In the genomic region with DNA sequence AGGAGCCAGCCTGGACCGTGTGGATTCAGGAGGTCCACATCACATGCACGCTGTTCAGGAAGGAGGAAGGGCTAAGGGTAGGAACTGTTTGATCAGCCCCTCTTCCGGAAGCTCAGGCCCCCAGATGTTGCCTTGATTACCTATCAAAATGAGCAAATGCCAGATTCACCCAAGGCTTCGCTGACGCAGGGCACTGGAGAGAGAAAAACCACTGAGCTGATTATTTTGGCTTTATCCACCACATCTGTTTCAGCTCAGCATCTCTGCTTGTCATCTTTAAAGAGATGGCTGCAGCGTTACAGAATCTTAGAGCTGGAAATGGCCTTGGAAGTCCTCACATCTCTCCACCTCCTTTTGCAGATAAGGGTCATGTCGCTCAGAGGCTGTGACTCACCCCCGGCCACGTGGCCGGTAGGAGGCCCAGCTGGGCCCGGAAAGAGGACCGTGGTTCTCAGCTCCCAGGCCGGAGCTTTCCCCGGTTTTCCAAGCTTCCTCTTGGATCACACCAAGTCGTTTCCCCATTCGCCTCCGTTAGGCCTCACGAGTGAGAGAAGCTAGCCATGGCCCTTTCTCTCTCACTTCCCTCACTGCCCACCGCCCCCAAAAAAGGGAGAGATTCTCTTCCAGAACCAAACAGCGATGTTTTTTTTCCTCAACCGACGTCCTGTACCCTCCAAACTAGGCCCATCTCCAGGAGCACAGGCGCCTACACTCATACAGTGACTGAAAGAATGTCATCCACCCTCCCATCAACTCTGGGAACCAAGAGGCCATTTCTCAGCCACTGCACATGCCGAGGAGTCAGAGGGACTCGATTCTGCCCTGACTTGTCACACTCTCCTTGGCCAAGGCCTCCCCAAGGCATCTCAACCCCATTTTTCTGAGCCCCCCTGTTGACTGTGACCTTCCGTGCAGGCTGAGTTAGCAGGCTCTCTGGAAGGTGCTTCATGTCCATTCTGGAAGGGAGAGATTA, we compare ENCODE assay signal across 9 cellular contexts. TPM values are rescaled to one million over a fixed set of nuclear protein-coding genes. Genes with fewer than 3 reads are reported as not detected.
DNase-seq lines count a peak whose midpoint lies in the region; ATAC-seq, FAIRE-seq and TF ChIP-seq lines count a peak whose summit lies in the region.
"Had no signal": no experiment of that assay in that cellular context is flagged by ENCODE, and none has a peak within 500 bp of the region (broad histone marks: within the 10 kb centered on the region; RNA-seq: fewer than 3 reads in every experiment).

No MANE protein-coding gene starts in this region.

- no peaks in the 10 kb centered on the region for H3K36me3 Mint-ChIP-seq in type B pancreatic cell
- H3K36me3 Mint-ChIP-seq in CD8-positive, alpha-beta T cell, result no peaks in the 10 kb centered on the region
- peaks cover 0 to 4% of the 10 kb centered on the region in 2 donors for H3K36me3 Mint-ChIP-seq in activated naive CD4-positive, alpha-beta T cell treated with anti-CD3 and anti-CD28 coated beads, Interleukin-2, amount 50 U/mL, for 72 hours

- H3K9me3 ChIP-seq in K562 (replicated peaks; ENCODE audit: control insufficient read depth, insufficient read depth, low read depth, low read length), result no peaks in the 10 kb centered on the region
- H3K9me3 ChIP-seq in liver (ENCODE audit: control insufficient read depth in 4 of 4, low read length in 3 of 4), result no peaks in the 10 kb centered on the region
- H3K9me3 ChIP-seq in CD8-positive, alpha-beta T cell (ENCODE audit: low read length), result no peaks in the 10 kb centered on the region

- H3K27me3 ChIP-seq in K562 (ENCODE audit: control insufficient read depth in 2 of 2, insufficient read depth in 2 of 2, low read length in 2 of 2) (no peaks in the 10 kb centered on the region), liver (ENCODE audit: control insufficient read depth in 4 of 4, insufficient read depth in 4 of 4, low read length in 3 of 4) (no peaks in the 10 kb centered on the region)
- H3K27me3 ChIP-seq in CD8-positive, alpha-beta T cell (ENCODE audit: insufficient read depth, low read length), result no peaks in the 10 kb centered on the region

- POLR2A ChIA-PET in K562 (lab: Yijun Ruan, JAX), result interaction anchor here (0.7 to 1.0 kb wide), 2 partner anchors 9 to 13 kb away, joined by 3 to 4 read pairs; no protein-coding TSS in a partner anchor
- POLR2A ChIA-PET in CD8-positive, alpha-beta T cell (lab: Charles Lee), result no interaction called here

- H3K27ac Mint-ChIP-seq in type B pancreatic cell, result peak overlapping the region; percentile 58
- no peak overlapping the region for H3K27ac Mint-ChIP-seq in CD8-positive, alpha-beta T cell
- peak overlapping the region in 1 of 2 donors; percentile 4 for H3K27ac Mint-ChIP-seq in activated naive CD4-positive, alpha-beta T cell treated with anti-CD3 and anti-CD28 coated beads, Interleukin-2, amount 50 U/mL, for 72 hours

- no peaks in the 10 kb centered on the region for H3K9me3 Mint-ChIP-seq in type B pancreatic cell
- no peaks in the 10 kb centered on the region for H3K9me3 Mint-ChIP-seq in CD8-positive, alpha-beta T cell
- H3K9me3 Mint-ChIP-seq in activated naive CD4-positive, alpha-beta T cell treated with anti-CD3 and anti-CD28 coated beads, Interleukin-2, amount 50 U/mL, for 72 hours, result no peaks in the 10 kb centered on the region

- peak; percentile 96 for FAIRE-seq in K562 (lab: Jason Lieb, UNC)

- 11% methylated on average over 23 of the region's 26 CpGs for WGBS in K562 (ENCODE audit: insufficient coverage, low coverage, missing lambda C conversion rate)
- 65% methylated on average over 26 of the region's 26 CpGs for WGBS in liver

- no peak for TF ChIP-seq CTCF in K562 (IDR thresholded peaks at IDR 0.05 in 2 of 3, conservative IDR thresholded peaks at IDR 0.05 in 1 of 3; ENCODE audit: insufficient read depth in 2 of 3, low read depth in 1 of 3, low read length in 3 of 3)
- no peak for TF ChIP-seq CTCF in liver (IDR thresholded peaks at IDR 0.05; ENCODE audit: low read depth, low read length, missing input control)
- no peak for TF ChIP-seq CTCF in type B pancreatic cell (conservative IDR thresholded peaks at IDR 0.05)
- no peak for TF ChIP-seq CTCF in CD8-positive, alpha-beta T cell (IDR thresholded peaks at IDR 0.05)

- H3K79me2 ChIP-seq in K562 (ENCODE audit: control insufficient read depth, insufficient read depth, low read length), result no peaks in the 10 kb centered on the region

- no peak for TF ChIP-seq EP300 in K562 (IDR thresholded peaks at IDR 0.05; ENCODE audit: low read length)

- in situ Hi-C loops in K562 (cut with MboI), result no loop called here

- H3K27ac ChIP-seq in K562 (ENCODE audit: extremely low read depth, low read depth, low read length), result peak overlapping the region; percentile 85
- H3K27ac ChIP-seq in liver (ENCODE audit: low read depth in 1 of 2, low read length in 2 of 2), result peak overlapping the region; percentile 21 to 55
- no peak overlapping the region for H3K27ac ChIP-seq in CD8-positive, alpha-beta T cell (ENCODE audit: low read depth, low read length)

- peak overlapping the region; percentile 93 for H2AFZ ChIP-seq in K562 (ENCODE audit: low read depth, low read length)

- ATAC-seq in K562, result peak; percentile 92
- no peak for ATAC-seq in CD8-positive, alpha-beta T cell
- ATAC-seq in activated naive CD4-positive, alpha-beta T cell treated with anti-CD3 and anti-CD28 coated beads, Interleukin-2, amount 50 U/mL, for 72 hours, result no peak

- 0 out of 2 replicates have a peak, but pooled peaks have one; percentile 53 for TF ChIP-seq POLR2A in K562 (conservative IDR thresholded peaks at IDR 0.05)

- peaks cover 48% of the 10 kb centered on the region for H3K4me1 Mint-ChIP-seq in type B pancreatic cell (ENCODE audit: unreplicated experiment)
- peaks cover 3% of the 10 kb centered on the region for H3K4me1 Mint-ChIP-seq in CD8-positive, alpha-beta T cell (ENCODE audit: low read depth)

- no peak overlapping the region for H3K4me3 Mint-ChIP-seq in type B pancreatic cell
- no peak overlapping the region for H3K4me3 Mint-ChIP-seq in CD8-positive, alpha-beta T cell

- intact Hi-C loops in K562 (cut with micrococcal nuclease), result no loop called here
- intact Hi-C loops in CD8-positive, alpha-beta T cell (cut with DNase I, micrococcal nuclease), result no loop called here

- H3K9ac ChIP-seq in K562 (ENCODE audit: insufficient read depth in 1 of 2, low read depth in 2 of 2, low read length in 2 of 2) (peak overlapping the region; percentile 68 to 72; a peak in 3 of 4 replicates), liver (ENCODE audit: low read depth in 1 of 2, low read length in 2 of 2) (no peak overlapping the region)

- H3K36me3 ChIP-seq in K562 (ENCODE audit: control insufficient read depth, insufficient read depth, low read length), result no peaks in the 10 kb centered on the region
- H3K36me3 ChIP-seq in liver (ENCODE audit: control insufficient read depth in 4 of 4, insufficient read depth in 3 of 4, low read depth in 1 of 4, low read length in 3 of 4), result no peaks in the 10 kb centered on the region
- no peaks in the 10 kb centered on the region for H3K36me3 ChIP-seq in CD8-positive, alpha-beta T cell (ENCODE audit: insufficient read depth, low read length)

- TF ChIP-seq RAD21 in K562 (CRISPR knock-in tag; conservative IDR thresholded peaks at IDR 0.05 in 1 of 2, IDR thresholded peaks at IDR 0.05 in 1 of 2), result no peak
- TF ChIP-seq RAD21 in liver (IDR thresholded peaks at IDR 0.05), result no peak

- no TSS peak for BruUV-seq in K562 (replicated peaks; lab: Mats Ljungman, UMichigan)

- no peak overlapping the region for H3K4me3 ChIP-seq in K562
- H3K4me3 ChIP-seq in liver (ENCODE audit: low read depth in 1 of 3, low read length in 3 of 3), result no peak overlapping the region
- no peak overlapping the region for H3K4me3 ChIP-seq in CD8-positive, alpha-beta T cell (ENCODE audit: low read depth, low read length)

- H3K27me3 Mint-ChIP-seq in type B pancreatic cell, result peaks cover 13% of the 10 kb centered on the region
- no peaks in the 10 kb centered on the region for H3K27me3 Mint-ChIP-seq in CD8-positive, alpha-beta T cell (ENCODE audit: low read depth)

- CTCF ChIA-PET in K562 (lab: Yijun Ruan, JAX; ENCODE audit: low intra/inter-chr PET ratio), result interaction anchor here (0.7 kb wide), 1 partner anchor 97 kb away, joined by 3 read pairs; no protein-coding TSS in a partner anchor
- CTCF ChIA-PET in CD8-positive, alpha-beta T cell (lab: Charles Lee), result no interaction called here

- no peaks in the 10 kb centered on the region for H3K9me1 ChIP-seq in K562 (ENCODE audit: control insufficient read depth, insufficient read depth, low read length)

- H3K4me2 ChIP-seq in K562 (ENCODE audit: insufficient read depth, low read length), result peak overlapping the region; percentile 55

- no peaks in the 10 kb centered on the region for H4K20me1 ChIP-seq in K562 (replicated peaks; ENCODE audit: control insufficient read depth, insufficient read depth, low read length)

- H3K4me1 ChIP-seq in K562 (replicated peaks in 1 of 2; ENCODE audit: control insufficient read depth in 2 of 2, insufficient read depth in 2 of 2, low read length in 2 of 2) (peaks cover 25 to 28% of the 10 kb centered on the region in 2 experiments), liver (ENCODE audit: control insufficient read depth in 4 of 4, insufficient read depth in 4 of 4, low read length in 3 of 4) (no peaks in the 10 kb centered on the region)
- no peaks in the 10 kb centered on the region for H3K4me1 ChIP-seq in CD8-positive, alpha-beta T cell (ENCODE audit: insufficient read depth, low read length)

- DNase-seq in HUDEP-2 (lab: John Stamatoyannopoulos, UW; ENCODE audit: unreplicated experiment in 76 of 76) (peak in 73 of 76 experiments; percentile 31 to 88 (median 69)), K562 (ENCODE audit: extremely low read depth in 1 of 4, low spot score in 3 of 4) (peak; percentile 84 to 86 (median 84)), type B pancreatic cell (ENCODE audit: extremely low spot score, unreplicated experiment) (no peak), middle frontal gyrus (ENCODE audit: extremely low spot score, low spot score) (no peak)
- no peak for DNase-seq in CD8-positive, alpha-beta T cell
- DNase-seq in activated effector memory CD4-positive, alpha-beta T cell treated with Interleukin-2 at 50 U/mL for 16 hours, result no peak
- no peak for DNase-seq in activated naive CD4-positive, alpha-beta T cell treated with anti-CD3 and anti-CD28 coated beads, Interleukin-2, amount 50 U/mL, for 72 hours (ENCODE audit: low spot score in 2 of 2)

RNA-seq across cellular contexts. Expression of a gene that starts 37.6 kb away (rescaled TPM):
- 0.35 and 2.6 TPM in 2 replicates for total RNA-seq in K562 (2011; cell fraction: chromatin; rRNA removed; ENCODE audit: low replicate concordance)
- 0.39 and 0.50 TPM in 2 replicates for total RNA-seq in K562 (2011; cell fraction: nucleolus; rRNA removed)
- 0.29 and 0.38 TPM in 2 replicates for total RNA-seq in K562 (2011; cell fraction: nucleoplasm; rRNA removed)
- total RNA-seq in K562 (2014; rRNA removed) (0.04 and 0.05 TPM in 2 replicates), K562 (2014; rRNA removed; fragmentation: Illumina TruSeq; extraction: Trizol) (0.03 TPM in 1 of 2 replicates, not detected in the other), K562 (2015; rRNA removed; fragmentation: Illumina TruSeq; extraction: Trizol) (0.11 and 0.34 TPM in 2 replicates), K562 (2021) (0.31 TPM in 2 replicates), liver (under 1 TPM; 0.08 to 0.09 TPM), type B pancreatic cell (ENCODE audit: low replicate concordance) (3.8 and 9.8 TPM in 2 replicates)
- polyA plus RNA-seq in K562 (2011; rRNA removed) (0.16 and 0.39 TPM in 2 replicates), K562 (2014; fragmentation: Illumina TruSeq; extraction: Trizol) (0.04 and 0.09 TPM in 2 replicates), K562 (2014; fragmentation: Nextera tagmentation; extraction: Ambion mirVana) (not detected), K562 (2014; rRNA removed) (0.03 and 0.25 TPM in 2 replicates), liver (under 1 TPM in 1 of 2 donors, not detected in 1; 0.10 TPM)
- 0.09 and 0.72 TPM in 2 replicates for polyA plus RNA-seq in K562 (2011; cell fraction: cytosol; rRNA removed)
- 0.53 and 7.0 TPM in 2 replicates for polyA plus RNA-seq in K562 (2011; cell fraction: nucleus; rRNA removed)
- polyA plus RNA-seq in K562 (2012), result 0.06 and 0.08 TPM in 2 replicates
- polyA minus RNA-seq in K562 (2011; rRNA and poly(A)+ RNA removed), result 0.14 TPM in 1 of 2 replicates, not detected in the other
- 0.27 and 0.29 TPM in 2 replicates for polyA minus RNA-seq in K562 (2011; cell fraction: cytosol; rRNA and poly(A)+ RNA removed)
- 0.27 and 0.33 TPM in 2 replicates for polyA minus RNA-seq in K562 (2011; cell fraction: nucleus; rRNA and poly(A)+ RNA removed)
- total RNA-seq in CD8-positive, alpha-beta T cell, result under 1 TPM; 0.30 to 0.42 TPM
- 100 to 1,000 TPM in 1 of 2 donors, 10 to 100 TPM in 1; 68.9 to 522 TPM for total RNA-seq in activated naive CD4-positive, alpha-beta T cell treated with anti-CD3 and anti-CD28 coated beads, Interleukin-2, amount 50 U/mL, for 72 hours

RNA-seq across cellular contexts. Expression of a gene that starts 57.7 kb away (rescaled TPM):
- 1.8 and 2.3 TPM in 2 replicates for total RNA-seq in K562 (2011; cell fraction: chromatin; rRNA removed; ENCODE audit: low replicate concordance)
- 1.0 and 1.2 TPM in 2 replicates for total RNA-seq in K562 (2011; cell fraction: nucleolus; rRNA removed)
- 0.73 and 1.8 TPM in 2 replicates for total RNA-seq in K562 (2011; cell fraction: nucleoplasm; rRNA removed)
- total RNA-seq in K562 (2014; rRNA removed), result not detected in 2 replicates
- not detected in 2 replicates for total RNA-seq in K562 (2014; rRNA removed; fragmentation: Illumina TruSeq; extraction: Trizol)
- total RNA-seq in K562 (2015; rRNA removed; fragmentation: Illumina TruSeq; extraction: Trizol), result not detected in 2 replicates
- total RNA-seq in K562 (2021), result not detected in 2 replicates
- polyA plus RNA-seq in K562 (2011; rRNA removed), result 0.08 and 0.22 TPM in 2 replicates
- polyA plus RNA-seq in K562 (2011; cell fraction: cytosol; rRNA removed), result 0.04 and 0.06 TPM in 2 replicates
- polyA plus RNA-seq in K562 (2011; cell fraction: nucleus; rRNA removed), result 0.24 and 1.6 TPM in 2 replicates
- not detected in 2 replicates for polyA plus RNA-seq in K562 (2012)
- polyA plus RNA-seq in K562 (2014; fragmentation: Illumina TruSeq; extraction: Trizol), result not detected in 2 replicates
- polyA plus RNA-seq in K562 (2014; fragmentation: Nextera tagmentation; extraction: Ambion mirVana), result not detected
- polyA plus RNA-seq in K562 (2014; rRNA removed), result not detected in 2 replicates
- polyA minus RNA-seq in K562 (2011; rRNA and poly(A)+ RNA removed), result not detected in 2 replicates
- polyA minus RNA-seq in K562 (2011; cell fraction: cytosol; rRNA and poly(A)+ RNA removed), result not detected in 2 replicates
- polyA minus RNA-seq in K562 (2011; cell fraction: nucleus; rRNA and poly(A)+ RNA removed), result 0.13 TPM in 1 of 2 replicates, not detected in the other
- total RNA-seq in liver, result under 1 TPM; 0.25 to 0.84 TPM
- under 1 TPM in 1 of 2 donors, not detected in 1; 0.09 TPM for polyA plus RNA-seq in liver
- not detected in 2 replicates for total RNA-seq in type B pancreatic cell (ENCODE audit: low replicate concordance)
- total RNA-seq in CD8-positive, alpha-beta T cell, result 10 to 100 TPM; 26.1 to 26.5 TPM
- total RNA-seq in activated naive CD4-positive, alpha-beta T cell treated with anti-CD3 and anti-CD28 coated beads, Interleukin-2, amount 50 U/mL, for 72 hours, result 10 to 100 TPM; 16.1 to 40.4 TPM
- total RNA-seq: dermis microvascular lymphatic vessel endothelial cell had no signal

Comparison
In these comparisons a context has a peak if more than half of its experiments do, and no peak if none do; other contexts are left out.
1. DNase-seq: peak in HUDEP-2 (73 of 76) and K562 (4 of 4); none in type B pancreatic cell (single experiment), CD8-positive, alpha-beta T cell (0 of 7), activated effector memory CD4-positive, alpha-beta T cell treated with Interleukin-2 at 50 U/mL for 16 hours (single experiment), activated naive CD4-positive, alpha-beta T cell treated with anti-CD3 and anti-CD28 coated beads, Interleukin-2, amount 50 U/mL, for 72 hours (0 of 2) and middle frontal gyrus (single experiment).
2. H3K9ac ChIP-seq: peak in K562 (2 of 2); none in liver (0 of 2).
3. RNA of a gene that starts 57.7 kb away (total RNA-seq): 16.1 to 40.4 TPM in activated naive CD4-positive, alpha-beta T cell treated with anti-CD3 and anti-CD28 coated beads, Interleukin-2, amount 50 U/mL, for 72 hours and 26.1 to 26.5 TPM in CD8-positive, alpha-beta T cell; 0.25 to 0.84 TPM in liver, 0.73 to 2.3 TPM in K562 and not detected in type B pancreatic cell; every median in the first group is over 4 times any median in the second.